In genomic region chr2:239223029-239223329, GRCh38 we compare ENCODE assay signal across 1 cellular context.
TF ChIP-seq lines count a peak whose summit lies in the region.

No MANE protein-coding gene starts in this region.

TF ChIP-seq in GM23338, 12 proteins besides CTCF, POLR2A, EP300 and RAD21:
- TF ChIP-seq ZNF462 (CRISPR knock-in tag; IDR thresholded peaks at IDR 0.05) (no peak), EZH2 (IDR thresholded peaks at IDR 0.05; ENCODE audit: low read depth, unreplicated experiment) (no peak), CREB1 (CRISPR knock-in tag; IDR thresholded peaks at IDR 0.05; ENCODE audit: low read depth) (no peak), REST (IDR thresholded peaks at IDR 0.05; ENCODE audit: unreplicated experiment) (no peak), ZNF331 (CRISPR knock-in tag; IDR thresholded peaks at IDR 0.05; ENCODE audit: low read depth) (no peak), ETS1 (IDR thresholded peaks at IDR 0.05) (no peak), POLR2AphosphoS5 (IDR thresholded peaks at IDR 0.05; ENCODE audit: low read depth) (no peak), EZH2phosphoT487 (IDR thresholded peaks at IDR 0.05; ENCODE audit: unreplicated experiment) (no peak), ZNF114 (CRISPR knock-in tag; IDR thresholded peaks at IDR 0.05) (no peak), STAT1 (IDR thresholded peaks at IDR 0.05; ENCODE audit: unreplicated experiment) (no peak), NANOG (IDR thresholded peaks at IDR 0.05; ENCODE audit: borderline replicate concordance) (no peak), JUNB (IDR thresholded peaks at IDR 0.05; ENCODE audit: unreplicated experiment) (no peak)
